ENCODE assay signal across 1 cellular context in genomic region chr4:2241410-2242353, GRCh38.
A peak's percentile ranks its signal among the peaks of the same experiment; 100 is the strongest.
TF ChIP-seq lines count a peak whose summit lies in the region.

TSS of gene HAUS3 (minus strand) at chr4:2242121. CDS start at chr4:2240946, 1,175 bp downstream.
TSS of gene POLN (minus strand) at chr4:2242121. CDS start at chr4:2229231, 12,890 bp downstream.

TF ChIP-seq in HEK293, 187 proteins besides CTCF, POLR2A, EP300 and RAD21 (continued from another document):
- TF ChIP-seq SP2 (tag by site-specific recombination; IDR thresholded peaks at IDR 0.05): peak; percentile 90
- TF ChIP-seq PRDM1 (tag by site-specific recombination; IDR thresholded peaks at IDR 0.05): no peak
- TF ChIP-seq ZNF645 (tag by site-specific recombination; IDR thresholded peaks at IDR 0.05): no peak
- TF ChIP-seq KLF8 (tag by site-specific recombination; IDR thresholded peaks at IDR 0.05): peak; percentile 85; the same call in 1 of the 2 replicates
- TF ChIP-seq ZNF600 (tag by site-specific recombination; IDR thresholded peaks at IDR 0.05): peak; percentile 23; the same call in 1 of the 2 replicates
- no peak for TF ChIP-seq OSR2 (tag by site-specific recombination; IDR thresholded peaks at IDR 0.05)
- no peak for TF ChIP-seq RBAK (tag by site-specific recombination; IDR thresholded peaks at IDR 0.05)
- TF ChIP-seq HOXA7 (CRISPR knock-in tag; IDR thresholded peaks at IDR 0.05; ENCODE audit: borderline replicate concordance): no peak
- TF ChIP-seq ZNF488 (tag by site-specific recombination; IDR thresholded peaks at IDR 0.05): no peak
- no peak for TF ChIP-seq ZNF350 (tag by site-specific recombination; IDR thresholded peaks at IDR 0.05)
- peak; percentile 39 for TF ChIP-seq GLIS1 (tag by site-specific recombination; IDR thresholded peaks at IDR 0.05)
- TF ChIP-seq WT1 (tag by site-specific recombination; IDR thresholded peaks at IDR 0.05): peak; percentile 29; the same call in 1 of the 2 replicates
- no peak for TF ChIP-seq PRDM2 (tag by site-specific recombination; IDR thresholded peaks at IDR 0.05; ENCODE audit: borderline replicate concordance)
- no peak for TF ChIP-seq SP7 (tag by site-specific recombination; IDR thresholded peaks at IDR 0.05)
- TF ChIP-seq MZF1 (tag by site-specific recombination; IDR thresholded peaks at IDR 0.05; ENCODE audit: borderline replicate concordance): no peak
- TF ChIP-seq ZNF280C (tag by site-specific recombination; IDR thresholded peaks at IDR 0.05): no peak
- no peak for TF ChIP-seq ZNF404 (tag by site-specific recombination; IDR thresholded peaks at IDR 0.05)
- no peak for TF ChIP-seq ZIC2 (tag by site-specific recombination; IDR thresholded peaks at IDR 0.05)
- TF ChIP-seq ZNF221 (tag by site-specific recombination; IDR thresholded peaks at IDR 0.05; ENCODE audit: borderline replicate concordance): no peak
- no peak for TF ChIP-seq ZNF48 (tag by site-specific recombination; IDR thresholded peaks at IDR 0.05)
- no peak for TF ChIP-seq YY2 (tag by site-specific recombination; IDR thresholded peaks at IDR 0.05)
- peak; percentile 78 for TF ChIP-seq ZNF335 (tag by site-specific recombination; conservative IDR thresholded peaks at IDR 0.05)
- TF ChIP-seq HOXD13 (CRISPR knock-in tag; IDR thresholded peaks at IDR 0.05; ENCODE audit: borderline replicate concordance): no peak
- no peak for TF ChIP-seq SCRT1 (tag by site-specific recombination; IDR thresholded peaks at IDR 0.05; ENCODE audit: borderline replicate concordance)
- no peak for TF ChIP-seq ZNF416 (tag by site-specific recombination; IDR thresholded peaks at IDR 0.05)
- TF ChIP-seq PATZ1 (tag by site-specific recombination; IDR thresholded peaks at IDR 0.05): peak; percentile 78; the same call in 1 of the 2 replicates
- no peak for TF ChIP-seq ZNF362 (tag by site-specific recombination; IDR thresholded peaks at IDR 0.05)
- peak; percentile 37 for TF ChIP-seq KLF1 (tag by site-specific recombination; IDR thresholded peaks at IDR 0.05)
- no peak for TF ChIP-seq ZNF658 (tag by site-specific recombination; IDR thresholded peaks at IDR 0.05)
- no peak for TF ChIP-seq ZNF513 (tag by site-specific recombination; IDR thresholded peaks at IDR 0.05)
- TF ChIP-seq ZNF324 (tag by site-specific recombination; IDR thresholded peaks at IDR 0.05): no peak
- TF ChIP-seq ZNF785 (tag by site-specific recombination; IDR thresholded peaks at IDR 0.05): no peak
- 0 out of 2 replicates have a peak, but pooled peaks have one; percentile 18 for TF ChIP-seq ZNF580 (tag by site-specific recombination; IDR thresholded peaks at IDR 0.05)
- no peak for TF ChIP-seq OVOL3 (tag by site-specific recombination; IDR thresholded peaks at IDR 0.05)
- no peak for TF ChIP-seq ZNF701 (tag by site-specific recombination; IDR thresholded peaks at IDR 0.05)
- TF ChIP-seq ZNF776 (tag by site-specific recombination; IDR thresholded peaks at IDR 0.05; ENCODE audit: borderline replicate concordance): no peak
- no peak for TF ChIP-seq ZNF354C (tag by site-specific recombination; IDR thresholded peaks at IDR 0.05; ENCODE audit: borderline replicate concordance, low read depth)
- peak; percentile 27; the same call in 1 of the 2 replicates for TF ChIP-seq ZNF692 (tag by site-specific recombination; IDR thresholded peaks at IDR 0.05)
- TF ChIP-seq BCL11B (tag by site-specific recombination; IDR thresholded peaks at IDR 0.05; ENCODE audit: low read depth): no peak
- TF ChIP-seq ZBTB20 (tag by site-specific recombination; IDR thresholded peaks at IDR 0.05): peak; percentile 69
